ENCODE assay signal across 1 cellular context in the genomic region with DNA sequence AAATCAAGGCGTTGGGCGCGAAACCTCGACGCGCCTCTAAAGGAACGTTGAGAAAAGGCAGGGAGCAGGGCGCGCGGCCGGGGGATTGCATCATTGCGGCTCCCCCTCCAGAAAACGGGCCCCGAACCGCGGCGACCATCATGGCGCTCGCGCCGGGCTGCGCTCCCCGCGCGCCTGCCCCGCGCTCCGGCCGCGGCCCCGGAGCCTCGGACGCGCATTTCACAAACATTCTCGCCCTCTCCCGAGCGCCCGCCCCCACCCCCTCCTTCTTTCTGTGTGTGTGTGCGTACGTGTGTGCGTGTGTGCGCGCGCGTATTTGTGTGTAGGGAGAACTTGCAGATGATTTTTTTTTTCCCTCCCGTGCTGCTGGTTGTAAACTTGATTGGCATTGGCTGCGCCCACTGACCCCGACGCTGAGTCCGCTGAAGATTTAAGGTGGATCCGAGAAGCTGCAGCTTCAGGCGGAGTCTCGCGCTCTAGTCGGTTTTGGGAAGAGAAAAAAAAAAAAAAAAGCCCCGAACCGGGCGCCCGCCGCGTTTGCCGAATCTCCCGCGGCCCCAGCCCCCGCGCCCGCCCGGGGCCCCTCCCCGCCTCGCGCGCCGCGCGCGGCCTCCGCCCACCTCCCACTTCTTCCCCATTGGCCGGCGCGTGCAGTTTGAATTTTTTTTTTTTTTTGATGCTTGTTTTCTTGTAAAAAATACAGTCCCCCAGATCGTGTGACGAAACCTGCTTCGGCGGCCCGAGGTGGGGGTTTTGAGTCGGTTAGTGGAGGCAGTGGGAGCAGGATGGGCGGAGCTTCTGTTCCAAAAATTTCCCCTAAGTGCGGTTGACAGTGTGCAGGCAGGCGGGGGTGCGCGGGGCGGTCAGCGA.
TF ChIP-seq lines count a peak whose summit lies in the region.

No MANE protein-coding gene starts in this region.

TF ChIP-seq in K562, 482 proteins besides CTCF, POLR2A, EP300 and RAD21 (continued from another document and continues in another):
- TF ChIP-seq, protein P1, sequence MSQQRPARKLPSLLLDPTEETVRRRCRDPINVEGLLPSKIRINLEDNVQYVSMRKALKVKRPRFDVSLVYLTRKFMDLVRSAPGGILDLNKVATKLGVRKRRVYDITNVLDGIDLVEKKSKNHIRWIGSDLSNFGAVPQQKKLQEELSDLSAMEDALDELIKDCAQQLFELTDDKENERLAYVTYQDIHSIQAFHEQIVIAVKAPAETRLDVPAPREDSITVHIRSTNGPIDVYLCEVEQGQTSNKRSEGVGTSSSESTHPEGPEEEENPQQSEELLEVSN (IDR thresholded peaks at IDR 0.05; ENCODE audit: borderline replicate concordance in 1 of 2, extremely low read depth in 1 of 2, insufficient read depth in 1 of 2, insufficient read length in 1 of 2, low read depth in 1 of 2, low read length in 1 of 2, poor library complexity in 1 of 2, severe bottlenecking in 1 of 2): peak; percentile 39 to 72
- TF ChIP-seq ZNF121 (CRISPR knock-in tag; conservative IDR thresholded peaks at IDR 0.05): no peak
- TF ChIP-seq, protein P2, sequence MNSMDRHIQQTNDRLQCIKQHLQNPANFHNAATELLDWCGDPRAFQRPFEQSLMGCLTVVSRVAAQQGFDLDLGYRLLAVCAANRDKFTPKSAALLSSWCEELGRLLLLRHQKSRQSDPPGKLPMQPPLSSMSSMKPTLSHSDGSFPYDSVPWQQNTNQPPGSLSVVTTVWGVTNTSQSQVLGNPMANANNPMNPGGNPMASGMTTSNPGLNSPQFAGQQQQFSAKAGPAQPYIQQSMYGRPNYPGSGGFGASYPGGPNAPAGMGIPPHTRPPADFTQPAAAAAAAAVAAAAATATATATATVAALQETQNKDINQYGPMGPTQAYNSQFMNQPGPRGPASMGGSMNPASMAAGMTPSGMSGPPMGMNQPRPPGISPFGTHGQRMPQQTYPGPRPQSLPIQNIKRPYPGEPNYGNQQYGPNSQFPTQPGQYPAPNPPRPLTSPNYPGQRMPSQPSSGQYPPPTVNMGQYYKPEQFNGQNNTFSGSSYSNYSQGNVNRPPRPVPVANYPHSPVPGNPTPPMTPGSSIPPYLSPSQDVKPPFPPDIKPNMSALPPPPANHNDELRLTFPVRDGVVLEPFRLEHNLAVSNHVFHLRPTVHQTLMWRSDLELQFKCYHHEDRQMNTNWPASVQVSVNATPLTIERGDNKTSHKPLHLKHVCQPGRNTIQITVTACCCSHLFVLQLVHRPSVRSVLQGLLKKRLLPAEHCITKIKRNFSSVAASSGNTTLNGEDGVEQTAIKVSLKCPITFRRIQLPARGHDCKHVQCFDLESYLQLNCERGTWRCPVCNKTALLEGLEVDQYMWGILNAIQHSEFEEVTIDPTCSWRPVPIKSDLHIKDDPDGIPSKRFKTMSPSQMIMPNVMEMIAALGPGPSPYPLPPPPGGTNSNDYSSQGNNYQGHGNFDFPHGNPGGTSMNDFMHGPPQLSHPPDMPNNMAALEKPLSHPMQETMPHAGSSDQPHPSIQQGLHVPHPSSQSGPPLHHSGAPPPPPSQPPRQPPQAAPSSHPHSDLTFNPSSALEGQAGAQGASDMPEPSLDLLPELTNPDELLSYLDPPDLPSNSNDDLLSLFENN (IDR thresholded peaks at IDR 0.05; ENCODE audit: low read depth in 2 of 2, low read length in 2 of 2): peak in 1 of 2 experiments; percentile 6; a peak in 1 of 4 replicates
- TF ChIP-seq RBM15 (IDR thresholded peaks at IDR 0.05; ENCODE audit: insufficient read depth, low read length): no peak
- TF ChIP-seq ZNF133 (CRISPR knock-in tag; IDR thresholded peaks at IDR 0.05): no peak
- TF ChIP-seq, protein P3, sequence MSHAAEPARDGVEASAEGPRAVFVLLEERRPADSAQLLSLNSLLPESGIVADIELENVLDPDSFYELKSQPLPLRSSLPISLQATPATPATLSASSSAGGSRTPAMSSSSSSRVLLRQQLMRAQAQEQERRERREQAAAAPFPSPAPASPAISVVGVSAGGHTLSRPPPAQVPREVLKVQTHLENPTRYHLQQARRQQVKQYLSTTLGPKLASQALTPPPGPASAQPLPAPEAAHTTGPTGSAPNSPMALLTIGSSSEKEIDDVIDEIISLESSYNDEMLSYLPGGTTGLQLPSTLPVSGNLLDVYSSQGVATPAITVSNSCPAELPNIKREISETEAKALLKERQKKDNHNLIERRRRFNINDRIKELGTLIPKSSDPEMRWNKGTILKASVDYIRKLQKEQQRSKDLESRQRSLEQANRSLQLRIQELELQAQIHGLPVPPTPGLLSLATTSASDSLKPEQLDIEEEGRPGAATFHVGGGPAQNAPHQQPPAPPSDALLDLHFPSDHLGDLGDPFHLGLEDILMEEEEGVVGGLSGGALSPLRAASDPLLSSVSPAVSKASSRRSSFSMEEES (CRISPR knock-in tag; IDR thresholded peaks at IDR 0.05): no peak
- TF ChIP-seq XRCC4 (IDR thresholded peaks at IDR 0.05; ENCODE audit: extremely low read depth, insufficient read depth, insufficient read length): no peak
- no peak for TF ChIP-seq ZNF12 (CRISPR knock-in tag; IDR thresholded peaks at IDR 0.05)
- TF ChIP-seq, protein P4, sequence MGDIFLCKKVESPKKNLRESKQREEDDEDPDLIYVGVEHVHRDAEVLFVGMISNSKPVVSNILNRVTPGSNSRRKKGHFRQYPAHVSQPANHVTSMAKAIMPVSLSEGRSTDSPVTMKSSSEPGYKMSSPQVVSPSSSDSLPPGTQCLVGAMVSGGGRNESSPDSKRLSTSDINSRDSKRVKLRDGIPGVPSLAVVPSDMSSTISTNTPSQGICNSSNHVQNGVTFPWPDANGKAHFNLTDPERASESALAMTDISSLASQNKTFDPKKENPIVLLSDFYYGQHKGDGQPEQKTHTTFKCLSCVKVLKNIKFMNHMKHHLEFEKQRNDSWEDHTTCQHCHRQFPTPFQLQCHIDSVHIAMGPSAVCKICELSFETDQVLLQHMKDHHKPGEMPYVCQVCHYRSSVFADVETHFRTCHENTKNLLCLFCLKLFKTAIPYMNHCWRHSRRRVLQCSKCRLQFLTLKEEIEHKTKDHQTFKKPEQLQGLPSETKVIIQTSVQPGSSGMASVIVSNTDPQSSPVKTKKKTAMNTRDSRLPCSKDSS (IDR thresholded peaks at IDR 0.05; ENCODE audit: low read depth, partially characterized antibody): no peak
- no peak for TF ChIP-seq NCOA4 (IDR thresholded peaks at IDR 0.05; ENCODE audit: partially characterized antibody)
- TF ChIP-seq CHD4 (IDR thresholded peaks at IDR 0.05; ENCODE audit: insufficient read depth, insufficient replicate concordance, low read depth, low read length, poor library complexity, severe bottlenecking): no peak
- peak; percentile 15 for TF ChIP-seq MBD2 (IDR thresholded peaks at IDR 0.05; ENCODE audit: borderline replicate concordance, low read depth)
- no peak for TF ChIP-seq KHSRP (IDR thresholded peaks at IDR 0.05)
- TF ChIP-seq, protein P5, sequence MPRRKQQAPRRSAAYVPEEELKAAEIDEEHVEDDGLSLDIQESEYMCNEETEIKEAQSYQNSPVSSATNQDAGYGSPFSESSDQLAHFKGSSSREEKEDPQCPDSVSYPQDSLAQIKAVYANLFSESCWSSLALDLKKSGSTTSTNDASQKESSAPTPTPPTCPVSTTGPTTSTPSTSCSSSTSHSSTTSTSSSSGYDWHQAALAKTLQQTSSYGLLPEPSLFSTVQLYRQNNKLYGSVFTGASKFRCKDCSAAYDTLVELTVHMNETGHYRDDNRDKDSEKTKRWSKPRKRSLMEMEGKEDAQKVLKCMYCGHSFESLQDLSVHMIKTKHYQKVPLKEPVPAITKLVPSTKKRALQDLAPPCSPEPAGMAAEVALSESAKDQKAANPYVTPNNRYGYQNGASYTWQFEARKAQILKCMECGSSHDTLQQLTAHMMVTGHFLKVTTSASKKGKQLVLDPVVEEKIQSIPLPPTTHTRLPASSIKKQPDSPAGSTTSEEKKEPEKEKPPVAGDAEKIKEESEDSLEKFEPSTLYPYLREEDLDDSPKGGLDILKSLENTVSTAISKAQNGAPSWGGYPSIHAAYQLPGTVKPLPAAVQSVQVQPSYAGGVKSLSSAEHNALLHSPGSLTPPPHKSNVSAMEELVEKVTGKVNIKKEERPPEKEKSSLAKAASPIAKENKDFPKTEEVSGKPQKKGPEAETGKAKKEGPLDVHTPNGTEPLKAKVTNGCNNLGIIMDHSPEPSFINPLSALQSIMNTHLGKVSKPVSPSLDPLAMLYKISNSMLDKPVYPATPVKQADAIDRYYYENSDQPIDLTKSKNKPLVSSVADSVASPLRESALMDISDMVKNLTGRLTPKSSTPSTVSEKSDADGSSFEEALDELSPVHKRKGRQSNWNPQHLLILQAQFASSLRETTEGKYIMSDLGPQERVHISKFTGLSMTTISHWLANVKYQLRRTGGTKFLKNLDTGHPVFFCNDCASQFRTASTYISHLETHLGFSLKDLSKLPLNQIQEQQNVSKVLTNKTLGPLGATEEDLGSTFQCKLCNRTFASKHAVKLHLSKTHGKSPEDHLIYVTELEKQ (CRISPR knock-in tag; IDR thresholded peaks at IDR 0.05): no peak
- TF ChIP-seq, protein P6, sequence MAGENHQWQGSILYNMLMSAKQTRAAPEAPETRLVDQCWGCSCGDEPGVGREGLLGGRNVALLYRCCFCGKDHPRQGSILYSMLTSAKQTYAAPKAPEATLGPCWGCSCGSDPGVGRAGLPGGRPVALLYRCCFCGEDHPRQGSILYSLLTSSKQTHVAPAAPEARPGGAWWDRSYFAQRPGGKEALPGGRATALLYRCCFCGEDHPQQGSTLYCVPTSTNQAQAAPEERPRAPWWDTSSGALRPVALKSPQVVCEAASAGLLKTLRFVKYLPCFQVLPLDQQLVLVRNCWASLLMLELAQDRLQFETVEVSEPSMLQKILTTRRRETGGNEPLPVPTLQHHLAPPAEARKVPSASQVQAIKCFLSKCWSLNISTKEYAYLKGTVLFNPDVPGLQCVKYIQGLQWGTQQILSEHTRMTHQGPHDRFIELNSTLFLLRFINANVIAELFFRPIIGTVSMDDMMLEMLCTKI (IDR thresholded peaks at IDR 0.05; ENCODE audit: partially characterized antibody): no peak
- peak; percentile 71 to 76 for TF ChIP-seq NRF1 (conservative IDR thresholded peaks at IDR 0.05 in 1 of 2, IDR thresholded peaks at IDR 0.05 in 1 of 2)
- TF ChIP-seq, protein P7, sequence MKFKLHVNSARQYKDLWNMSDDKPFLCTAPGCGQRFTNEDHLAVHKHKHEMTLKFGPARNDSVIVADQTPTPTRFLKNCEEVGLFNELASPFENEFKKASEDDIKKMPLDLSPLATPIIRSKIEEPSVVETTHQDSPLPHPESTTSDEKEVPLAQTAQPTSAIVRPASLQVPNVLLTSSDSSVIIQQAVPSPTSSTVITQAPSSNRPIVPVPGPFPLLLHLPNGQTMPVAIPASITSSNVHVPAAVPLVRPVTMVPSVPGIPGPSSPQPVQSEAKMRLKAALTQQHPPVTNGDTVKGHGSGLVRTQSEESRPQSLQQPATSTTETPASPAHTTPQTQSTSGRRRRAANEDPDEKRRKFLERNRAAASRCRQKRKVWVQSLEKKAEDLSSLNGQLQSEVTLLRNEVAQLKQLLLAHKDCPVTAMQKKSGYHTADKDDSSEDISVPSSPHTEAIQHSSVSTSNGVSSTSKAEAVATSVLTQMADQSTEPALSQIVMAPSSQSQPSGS (CRISPR knock-in tag; IDR thresholded peaks at IDR 0.05): no peak
- TF ChIP-seq ZC3H11A (IDR thresholded peaks at IDR 0.05; ENCODE audit: low read depth, low read length): no peak
- TF ChIP-seq NFATC3 (IDR thresholded peaks at IDR 0.05): no peak
- TF ChIP-seq E2F3 (CRISPR knock-in tag; IDR thresholded peaks at IDR 0.05): no peak; the same call in 1 of the 2 replicates
- TF ChIP-seq SREBF1 (IDR thresholded peaks at IDR 0.05; ENCODE audit: borderline replicate concordance, low read depth, low read length): no peak
- no peak for TF ChIP-seq NELFE (IDR thresholded peaks at IDR 0.05; ENCODE audit: insufficient read depth, insufficient read length)
- no peak for TF ChIP-seq RFX7 (CRISPR knock-in tag; IDR thresholded peaks at IDR 0.05)
- TF ChIP-seq, protein P8, sequence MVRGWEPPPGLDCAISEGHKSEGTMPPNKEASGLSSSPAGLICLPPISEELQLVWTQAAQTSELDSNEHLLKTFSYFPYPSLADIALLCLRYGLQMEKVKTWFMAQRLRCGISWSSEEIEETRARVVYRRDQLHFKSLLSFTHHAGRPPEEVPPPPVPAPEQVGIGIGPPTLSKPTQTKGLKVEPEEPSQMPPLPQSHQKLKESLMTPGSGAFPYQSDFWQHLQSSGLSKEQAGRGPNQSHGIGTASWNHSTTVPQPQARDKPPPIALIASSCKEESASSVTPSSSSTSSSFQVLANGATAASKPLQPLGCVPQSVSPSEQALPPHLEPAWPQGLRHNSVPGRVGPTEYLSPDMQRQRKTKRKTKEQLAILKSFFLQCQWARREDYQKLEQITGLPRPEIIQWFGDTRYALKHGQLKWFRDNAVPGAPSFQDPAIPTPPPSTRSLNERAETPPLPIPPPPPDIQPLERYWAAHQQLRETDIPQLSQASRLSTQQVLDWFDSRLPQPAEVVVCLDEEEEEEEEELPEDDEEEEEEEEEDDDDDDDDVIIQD (CRISPR knock-in tag; IDR thresholded peaks at IDR 0.05): no peak
- no peak for TF ChIP-seq SIX5 (IDR thresholded peaks at IDR 0.05; ENCODE audit: borderline replicate concordance in 1 of 2, insufficient read depth in 1 of 2, low read depth in 1 of 2, low read length in 2 of 2)
- no peak for TF ChIP-seq ZNF146 (CRISPR knock-in tag; IDR thresholded peaks at IDR 0.05; ENCODE audit: unreplicated experiment)
- TF ChIP-seq, protein P9, sequence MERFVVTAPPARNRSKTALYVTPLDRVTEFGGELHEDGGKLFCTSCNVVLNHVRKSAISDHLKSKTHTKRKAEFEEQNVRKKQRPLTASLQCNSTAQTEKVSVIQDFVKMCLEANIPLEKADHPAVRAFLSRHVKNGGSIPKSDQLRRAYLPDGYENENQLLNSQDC (CRISPR knock-in tag; IDR thresholded peaks at IDR 0.05): no peak
- TF ChIP-seq ZNF57 (CRISPR knock-in tag; IDR thresholded peaks at IDR 0.05): no peak
- TF ChIP-seq NFE2 (IDR thresholded peaks at IDR 0.05; ENCODE audit: low read depth): no peak
- TF ChIP-seq MED1 (CRISPR knock-in tag; IDR thresholded peaks at IDR 0.05; ENCODE audit: borderline replicate concordance): no peak
- no peak for TF ChIP-seq TAL1 (IDR thresholded peaks at IDR 0.05)
- TF ChIP-seq HDGF (IDR thresholded peaks at IDR 0.05): no peak
- no peak for TF ChIP-seq THRAP3 (IDR thresholded peaks at IDR 0.05; ENCODE audit: borderline replicate concordance)
- TF ChIP-seq KLF6 (CRISPR knock-in tag; IDR thresholded peaks at IDR 0.05; ENCODE audit: borderline replicate concordance): no peak
- TF ChIP-seq, protein P10, sequence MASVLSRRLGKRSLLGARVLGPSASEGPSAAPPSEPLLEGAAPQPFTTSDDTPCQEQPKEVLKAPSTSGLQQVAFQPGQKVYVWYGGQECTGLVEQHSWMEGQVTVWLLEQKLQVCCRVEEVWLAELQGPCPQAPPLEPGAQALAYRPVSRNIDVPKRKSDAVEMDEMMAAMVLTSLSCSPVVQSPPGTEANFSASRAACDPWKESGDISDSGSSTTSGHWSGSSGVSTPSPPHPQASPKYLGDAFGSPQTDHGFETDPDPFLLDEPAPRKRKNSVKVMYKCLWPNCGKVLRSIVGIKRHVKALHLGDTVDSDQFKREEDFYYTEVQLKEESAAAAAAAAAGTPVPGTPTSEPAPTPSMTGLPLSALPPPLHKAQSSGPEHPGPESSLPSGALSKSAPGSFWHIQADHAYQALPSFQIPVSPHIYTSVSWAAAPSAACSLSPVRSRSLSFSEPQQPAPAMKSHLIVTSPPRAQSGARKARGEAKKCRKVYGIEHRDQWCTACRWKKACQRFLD (CRISPR knock-in tag; IDR thresholded peaks at IDR 0.05): peak; percentile 77
